Comparison of ENCODE assay signal across 21 cellular contexts in genomic region chr3:194245474-194245873, GRCh38.
DNase-seq lines count a peak whose midpoint lies in the region; ATAC-seq, FAIRE-seq and TF ChIP-seq lines count a peak whose summit lies in the region.
"Had no signal": no experiment of that assay in that cellular context is flagged by ENCODE, and none has a peak within 500 bp of the region (broad histone marks: within the 10 kb centered on the region; RNA-seq: fewer than 3 reads in every experiment).

No MANE protein-coding gene starts in this region.

- H3K27ac ChIP-seq in HepG2 (ENCODE audit: extremely low read length, insufficient read depth, low read length) (no peak overlapping the region), right lobe of liver (peak overlapping the region in 1 of 3 donors; percentile 91), stomach (no peak overlapping the region)
- H3K27ac ChIP-seq: 22Rv1, BLaER1, GM23248 had no signal

- no peaks in the 10 kb centered on the region for H3K79me2 ChIP-seq in HepG2 (ENCODE audit: insufficient read depth, low read length)

- no peak for FAIRE-seq in HepG2 (lab: Jason Lieb, UNC)
- FAIRE-seq: A204.1, D721Med, GM12878, GM19239, H1 had no signal

- H2AFZ ChIP-seq in HepG2 (ENCODE audit: low read length) = no peak overlapping the region
- H2AFZ ChIP-seq: GM23248 had no signal

- TF ChIP-seq POLR2A in HepG2 (IDR thresholded peaks at IDR 0.05; ENCODE audit: insufficient read depth in 1 of 2, low read depth in 2 of 2, low read length in 2 of 2) = no peak
- no peak for TF ChIP-seq POLR2A in right lobe of liver (IDR thresholded peaks at IDR 0.05)
- no peak for TF ChIP-seq POLR2A in stomach (IDR thresholded peaks at IDR 0.05)

- no peak for TF ChIP-seq CTCF in HepG2 (CRISPR knock-in tag; IDR thresholded peaks at IDR 0.05)
- no peak for TF ChIP-seq CTCF in right lobe of liver (IDR thresholded peaks at IDR 0.05)
- no peak for TF ChIP-seq CTCF in stomach (IDR thresholded peaks at IDR 0.05)

- in situ Hi-C loops in HepG2 (cut with HindIII; ENCODE audit: extremely low pct_ligation_motif_present, low pct_unique_long_range_greater_than_20kb) = no loop called here

- TF ChIP-seq EP300 in HepG2 (IDR thresholded peaks at IDR 0.05; ENCODE audit: low read depth in 2 of 2, low read length in 2 of 2) (no peak), HepG2 (CRISPR knock-in tag; IDR thresholded peaks at IDR 0.05; ENCODE audit: borderline replicate concordance) (no peak), stomach (IDR thresholded peaks at IDR 0.05) (no peak)

- BruUV-seq in HepG2 (replicated peaks; lab: Mats Ljungman, UMichigan) = no TSS peak

- DNase-seq in HepG2 (ENCODE audit: low spot score) (no peak), right lobe of liver (no peak), ecto neural progenitor cell (ENCODE audit: low spot score) (peak; percentile 5), stomach (peak; percentile 2), NCI-H2081 (lab: John Stamatoyannopoulos, UW) (no peak)
- no peak for DNase-seq in effector CD8-positive, alpha-beta T cell (lab: John Stamatoyannopoulos, UW)
- DNase-seq: CD4-positive, alpha-beta T cell; CD8-positive, alpha-beta memory T cell; DMS 273 treated with DMSO at 0.1 percent for 48 hours; DMS79; EL; GDM1; GM23248; HCEC 1CT had no signal

- H3K9ac ChIP-seq in HepG2 (ENCODE audit: insufficient read depth, low read depth, low read length) = no peak overlapping the region
- H3K9ac ChIP-seq: BLaER1, GM23248 had no signal

- TF ChIP-seq RAD21 in HepG2 (CRISPR knock-in tag; IDR thresholded peaks at IDR 0.05) = no peak

- CTCF ChIA-PET in HepG2 (lab: Yijun Ruan, JAX; ENCODE audit: low intra/inter-chr PET ratio, low total read pairs) = no interaction called here

- intact Hi-C loops in HepG2 (cut with micrococcal nuclease; ENCODE audit: unreplicated experiment) = no loop called here
- intact Hi-C loops in right lobe of liver (cut with DNase I) = no loop called here
- intact Hi-C loops in stomach (cut with DNase I; ENCODE audit: low total_unique reads) = no loop called here

- no peak overlapping the region for H3K4me2 ChIP-seq in HepG2 (ENCODE audit: low read depth, low read length)
- H3K4me2 ChIP-seq: BLaER1 had no signal

- H3K9me3 ChIP-seq in HepG2 (ENCODE audit: low read length) (no peaks in the 10 kb centered on the region), right lobe of liver (no peaks in the 10 kb centered on the region), stomach (no peaks in the 10 kb centered on the region)
- H3K9me3 ChIP-seq: BLaER1 had no signal

- WGBS in HepG2 (ENCODE audit: low lambda C conversion rate) = 94% methylated on average over 2 of the region's 2 CpGs
- WGBS in right lobe of liver (ENCODE audit: insufficient coverage, low coverage, low lambda C conversion rate, missing lambda C conversion rate) = 100% methylated on average over 2 of the region's 2 CpGs
- 98 to 100% (median 99%) methylated on average over 2 of the region's 2 CpGs for WGBS in stomach, 5 donors

- POLR2A ChIA-PET in HepG2 (lab: Yijun Ruan, JAX) = no interaction called here

- peaks cover 5 to 29% of the 10 kb centered on the region in 2 experiments for H3K27me3 ChIP-seq in HepG2 (ENCODE audit: control insufficient read depth in 1 of 2, insufficient read depth in 2 of 2, low read length in 2 of 2)
- H3K27me3 ChIP-seq in right lobe of liver = no peaks in the 10 kb centered on the region
- no peaks in the 10 kb centered on the region for H3K27me3 ChIP-seq in stomach

- H4K20me1 ChIP-seq in HepG2 (ENCODE audit: insufficient read depth, low read length) = no peaks in the 10 kb centered on the region
- H4K20me1 ChIP-seq: BLaER1 had no signal

- H3K36me3 ChIP-seq in HepG2 (replicated peaks in 1 of 2; ENCODE audit: control insufficient read depth in 1 of 2, insufficient read depth in 2 of 2, low read length in 2 of 2) = no peaks in the 10 kb centered on the region
- H3K36me3 ChIP-seq in right lobe of liver = no peaks in the 10 kb centered on the region
- no peaks in the 10 kb centered on the region for H3K36me3 ChIP-seq in stomach
- H3K36me3 ChIP-seq: BLaER1 had no signal

- H3K4me1 ChIP-seq in HepG2 (ENCODE audit: insufficient read depth, low read length) (peaks cover 45% of the 10 kb centered on the region), right lobe of liver (peaks cover 0 to 38% (median 19%) of the 10 kb centered on the region in 4 donors), stomach (peaks cover 9 to 16% (median 12%) of the 10 kb centered on the region in 4 donors)

- ATAC-seq in HepG2 (no peak), right lobe of liver (no peak)
- ATAC-seq: GM12878 had no signal

- no peak overlapping the region for H3K4me3 ChIP-seq in HepG2 (replicated peaks in 1 of 3; ENCODE audit: insufficient read depth in 1 of 3, low read depth in 2 of 3, low read length in 3 of 3)
- H3K4me3 ChIP-seq in right lobe of liver = no peak overlapping the region
- no peak overlapping the region for H3K4me3 ChIP-seq in stomach
- H3K4me3 ChIP-seq: BLaER1, GM12878, GM23248 had no signal

TF ChIP-seq in HepG2, 621 proteins besides CTCF, POLR2A, EP300 and RAD21:
- TF ChIP-seq ZNF781 (CRISPR knock-in tag; IDR thresholded peaks at IDR 0.05; ENCODE audit: borderline replicate concordance, not compliant biosample characterization) (no peak), ZNF629 (CRISPR knock-in tag; conservative IDR thresholded peaks at IDR 0.05) (peak; percentile 52)

Comparison
In these comparisons a context has a peak if more than half of its experiments do, and no peak if none do; other contexts are left out.
1. DNase-seq: peak in ecto neural progenitor cell (single experiment) and stomach (single experiment); none in HepG2 (single experiment), right lobe of liver (0 of 3), NCI-H2081 (0 of 2) and effector CD8-positive, alpha-beta T cell (single experiment).